12 cellular contexts compared by ENCODE assay signal in genomic region chr9:126328415-126328814, GRCh38. TPM values are rescaled to one million over a fixed set of nuclear protein-coding genes. Genes with fewer than 3 reads are reported as not detected.
DNase-seq lines count a peak whose midpoint lies in the region; ATAC-seq and TF ChIP-seq lines count a peak whose summit lies in the region.
"Had no signal": no experiment of that assay in that cellular context is flagged by ENCODE, and none has a peak within 500 bp of the region (broad histone marks: within the 10 kb centered on the region; RNA-seq: fewer than 3 reads in every experiment).

No MANE protein-coding gene starts in this region.

- intact Hi-C loops in left ventricle myocardium superior (cut with micrococcal nuclease) (no loop called here), natural killer cell (cut with micrococcal nuclease) (loop anchor here (5.0 kb wide), 1 partner anchor 69 kb away; no protein-coding TSS in a partner anchor)

- H3K27me3 Mint-ChIP-seq in natural killer cell (ENCODE audit: low read depth in 2 of 2) = peaks cover 0 to 27% of the 10 kb centered on the region in 2 donors
- no peaks in the 10 kb centered on the region for H3K27me3 Mint-ChIP-seq in type B pancreatic cell

- H3K9ac ChIP-seq in adipocyte (ENCODE audit: low read length) = no peak overlapping the region

- DNase-seq in cardiac muscle cell (ENCODE audit: low read depth in 1 of 2, low spot score in 1 of 2) (no peak), left ventricle myocardium superior (no peak), adipocyte (ENCODE audit: low read depth) (no peak), natural killer cell (no peak), type B pancreatic cell (ENCODE audit: extremely low spot score, unreplicated experiment) (no peak), BE2C (no peak), GDM1 (lab: John Stamatoyannopoulos, UW) (no peak)
- DNase-seq: colonic mucosa, foreskin keratinocyte, left lung, NCI-H2081 had no signal

- H3K27me3 ChIP-seq in cardiac muscle cell (no peaks in the 10 kb centered on the region), adipocyte (replicated peaks; ENCODE audit: control insufficient read depth, insufficient read depth, low read length) (no peaks in the 10 kb centered on the region), BE2C (no peaks in the 10 kb centered on the region)
- H3K27me3 ChIP-seq: colonic mucosa, foreskin keratinocyte, left lung had no signal

- peaks cover 28% of the 10 kb centered on the region for H3K4me1 ChIP-seq in cardiac muscle cell (ENCODE audit: low read depth)
- H3K4me1 ChIP-seq in adipocyte (ENCODE audit: control insufficient read depth, insufficient read depth, low read length) = peaks cover 12% of the 10 kb centered on the region
- no peaks in the 10 kb centered on the region; the same call in 1 of the 2 replicates for H3K4me1 ChIP-seq in BE2C
- H3K4me1 ChIP-seq: colonic mucosa had no signal

- H3K9me3 Mint-ChIP-seq in natural killer cell (no peaks in the 10 kb centered on the region), type B pancreatic cell (no peaks in the 10 kb centered on the region)

- H3K4me3 Mint-ChIP-seq in natural killer cell (peak overlapping the region; percentile 83), type B pancreatic cell (peak overlapping the region; percentile 88)

- H3K36me3 Mint-ChIP-seq in natural killer cell (no peaks in the 10 kb centered on the region), type B pancreatic cell (peaks cover 10% of the 10 kb centered on the region)

- peaks cover 9 to 15% of the 10 kb centered on the region in 2 donors for H3K4me1 Mint-ChIP-seq in natural killer cell
- H3K4me1 Mint-ChIP-seq in type B pancreatic cell (ENCODE audit: unreplicated experiment) = peaks cover 24% of the 10 kb centered on the region

- H3K27ac Mint-ChIP-seq in natural killer cell (no peak overlapping the region), type B pancreatic cell (peak overlapping the region; percentile 82)

- H3K9me3 ChIP-seq in cardiac muscle cell (ENCODE audit: low read depth) (no peaks in the 10 kb centered on the region), adipocyte (ENCODE audit: control insufficient read depth, low read length) (peaks cover 9% of the 10 kb centered on the region), BE2C (no peaks in the 10 kb centered on the region)
- H3K9me3 ChIP-seq: colonic mucosa had no signal

- H3K27ac ChIP-seq in cardiac muscle cell = peak overlapping the region; percentile 74
- H3K27ac ChIP-seq: colonic mucosa, foreskin keratinocyte had no signal

- TF ChIP-seq CTCF in cardiac muscle cell (IDR thresholded peaks at IDR 0.05; ENCODE audit: low read depth, low read length) (no peak), natural killer cell (IDR thresholded peaks at IDR 0.05) (no peak), type B pancreatic cell (conservative IDR thresholded peaks at IDR 0.05) (no peak), BE2C (IDR thresholded peaks at IDR 0.05; ENCODE audit: low read depth, low read length) (no peak)

- H3K36me3 ChIP-seq in cardiac muscle cell = no peaks in the 10 kb centered on the region
- no peaks in the 10 kb centered on the region for H3K36me3 ChIP-seq in adipocyte (ENCODE audit: control insufficient read depth, insufficient read depth, low read length, severe bottlenecking)
- H3K36me3 ChIP-seq in BE2C = no peaks in the 10 kb centered on the region
- H3K36me3 ChIP-seq: colonic mucosa, left lung had no signal

- ATAC-seq in left ventricle myocardium superior (no peak), natural killer cell (no peak), HG03354 (IDR thresholded peaks at IDR 0.05; ENCODE audit: poor library complexity, severe bottlenecking, unreplicated experiment) (no peak)
- ATAC-seq: foreskin keratinocyte had no signal

- no peak overlapping the region for H3K4me3 ChIP-seq in cardiac muscle cell
- H3K4me3 ChIP-seq in adipocyte (ENCODE audit: low read length) = peak overlapping the region; percentile 86
- no peak overlapping the region for H3K4me3 ChIP-seq in BE2C (ENCODE audit: low read depth, low read length)

RNA-seq across cellular contexts. Expression of gene MVB12B, which starts 1.8 kb away (rescaled TPM):
- total RNA-seq in cardiac muscle cell (23.4 and 29.9 TPM in 2 replicates), left ventricle myocardium superior (11.8 TPM), natural killer cell (10 to 100 TPM in 1 of 3 donors, 1 to 10 TPM in 2; 2.0 to 13.0 (median 7.8) TPM), type B pancreatic cell (ENCODE audit: low replicate concordance) (11.4 and 26.1 TPM in 2 replicates)
- 18.9 and 19.0 TPM in 2 replicates for polyA plus RNA-seq in cardiac muscle cell
- 12.3 TPM for polyA plus RNA-seq in BE2C (2012; ENCODE audit: insufficient read depth, insufficient read length, low read depth)
